ENCODE assay signal across 11 cellular contexts in the genomic region with DNA sequence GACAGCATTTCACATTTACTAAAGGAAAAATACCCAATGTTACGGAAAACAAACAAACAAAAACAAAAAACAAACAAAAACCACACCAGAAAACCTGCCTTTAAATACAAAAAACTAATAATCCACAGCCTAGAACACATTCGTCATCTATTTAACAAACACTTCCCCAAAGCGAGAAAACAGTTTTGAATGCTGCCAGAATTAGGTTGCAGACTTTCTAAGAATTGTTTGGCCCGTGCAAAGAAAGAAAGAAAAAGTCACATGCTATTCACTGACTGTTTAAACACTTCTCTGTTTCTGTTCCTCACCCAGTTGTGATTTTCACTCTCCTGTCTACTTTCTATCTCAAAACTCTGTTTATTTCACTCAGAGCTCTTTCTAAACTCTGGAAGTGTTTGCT. TPM values are rescaled to one million over a fixed set of nuclear protein-coding genes. Genes with fewer than 3 reads are reported as not detected.
A peak's percentile ranks its signal among the peaks of the same experiment; 100 is the strongest.
DNase-seq lines count a peak whose midpoint lies in the region; ATAC-seq lines count a peak whose summit lies in the region.
"Had no signal": no experiment of that assay in that cellular context is flagged by ENCODE, and none has a peak within 500 bp of the region (broad histone marks: within the 10 kb centered on the region; RNA-seq: fewer than 3 reads in every experiment).

No MANE protein-coding gene starts in this region.

- ATAC-seq in GM18867 (IDR thresholded peaks at IDR 0.05; ENCODE audit: unreplicated experiment) (peak; percentile 91), GM21717 (IDR thresholded peaks at IDR 0.05; ENCODE audit: unreplicated experiment) (peak; percentile 87), HG03460 (IDR thresholded peaks at IDR 0.05; ENCODE audit: unreplicated experiment) (peak; percentile 96)
- no peak for ATAC-seq in natural killer cell treated with Interleukin-12 subunit alpha and Interleukin-12 subunit beta and Interleukin-15 and Interleukin-18, amount 100 ng/mL, for 72 hours

- H3K4me3 ChIP-seq in CD8-positive, alpha-beta memory T cell (ENCODE audit: low read length): no peak overlapping the region
- H3K4me3 ChIP-seq: esophagus squamous epithelium had no signal

- H3K36me3 Mint-ChIP-seq in natural killer cell treated with Interleukin-12 subunit alpha and Interleukin-12 subunit beta and Interleukin-15 and Interleukin-18, amount 100 ng/mL, for 72 hours: no peaks in the 10 kb centered on the region
- H3K36me3 Mint-ChIP-seq in CD8-positive, alpha-beta memory T cell: no peaks in the 10 kb centered on the region
- H3K36me3 Mint-ChIP-seq: activated naive CD8-positive, alpha-beta T cell treated with anti-CD3 and anti-CD28 coated beads, Interleukin-2, amount 10 ng/mL, durations not matched to agents 7 days and 5 days had no signal

- no peak overlapping the region for H3K27ac Mint-ChIP-seq in natural killer cell treated with Interleukin-12 subunit alpha and Interleukin-12 subunit beta and Interleukin-15 and Interleukin-18, amount 100 ng/mL, for 72 hours
- peak overlapping the region in 2 of 8 donors; percentile 1 to 5 for H3K27ac Mint-ChIP-seq in CD8-positive, alpha-beta memory T cell
- H3K27ac Mint-ChIP-seq: activated naive CD8-positive, alpha-beta T cell treated with anti-CD3 and anti-CD28 coated beads, Interleukin-2, amount 10 ng/mL, durations not matched to agents 7 days and 5 days had no signal

- H3K4me1 Mint-ChIP-seq in natural killer cell treated with Interleukin-12 subunit alpha and Interleukin-12 subunit beta and Interleukin-15 and Interleukin-18, amount 100 ng/mL, for 72 hours (ENCODE audit: low read depth in 2 of 2): peaks cover 3 to 4% of the 10 kb centered on the region in 2 donors
- H3K4me1 Mint-ChIP-seq in CD8-positive, alpha-beta memory T cell: no peaks in the 10 kb centered on the region

- H3K36me3 ChIP-seq in CD8-positive, alpha-beta memory T cell (ENCODE audit: insufficient read depth, low read length): no peaks in the 10 kb centered on the region
- H3K36me3 ChIP-seq: esophagus squamous epithelium had no signal

- H3K4me1 ChIP-seq in CD8-positive, alpha-beta memory T cell (ENCODE audit: insufficient read depth, low read length): no peaks in the 10 kb centered on the region
- H3K4me1 ChIP-seq: esophagus squamous epithelium had no signal

- no peaks in the 10 kb centered on the region for H3K27me3 ChIP-seq in CD8-positive, alpha-beta memory T cell (ENCODE audit: insufficient read depth, low read length, poor library complexity, severe bottlenecking)
- H3K27me3 ChIP-seq: esophagus squamous epithelium had no signal

- no peaks in the 10 kb centered on the region for H3K9me3 ChIP-seq in CD8-positive, alpha-beta memory T cell (ENCODE audit: low read length)
- H3K9me3 ChIP-seq: esophagus squamous epithelium had no signal

- no peak overlapping the region for H3K27ac ChIP-seq in CD8-positive, alpha-beta memory T cell (ENCODE audit: low read depth, low read length)

- H3K27me3 Mint-ChIP-seq in natural killer cell treated with Interleukin-12 subunit alpha and Interleukin-12 subunit beta and Interleukin-15 and Interleukin-18, amount 100 ng/mL, for 72 hours: no peaks in the 10 kb centered on the region
- peaks cover 3 to 4% of the 10 kb centered on the region in 2 donors for H3K27me3 Mint-ChIP-seq in CD8-positive, alpha-beta memory T cell
- H3K27me3 Mint-ChIP-seq: activated naive CD8-positive, alpha-beta T cell treated with anti-CD3 and anti-CD28 coated beads, Interleukin-2, amount 10 ng/mL, durations not matched to agents 7 days and 5 days had no signal

- POLR2A ChIA-PET in CD8-positive, alpha-beta memory T cell (lab: Charles Lee): interaction anchor here (0.7 kb wide), 1 partner anchor 830 kb away, joined by 4 read pairs; no protein-coding TSS in a partner anchor

- H3K4me3 Mint-ChIP-seq in natural killer cell treated with Interleukin-12 subunit alpha and Interleukin-12 subunit beta and Interleukin-15 and Interleukin-18, amount 100 ng/mL, for 72 hours: no peak overlapping the region
- H3K4me3 Mint-ChIP-seq in CD8-positive, alpha-beta memory T cell: no peak overlapping the region
- H3K4me3 Mint-ChIP-seq: activated naive CD8-positive, alpha-beta T cell treated with anti-CD3 and anti-CD28 coated beads, Interleukin-2, amount 10 ng/mL, durations not matched to agents 7 days and 5 days had no signal

- CTCF ChIA-PET in CD8-positive, alpha-beta memory T cell (lab: Charles Lee): no interaction called here

- DNase-seq in midbrain (lab: John Stamatoyannopoulos, UW): peak; percentile 20
- DNase-seq in natural killer cell treated with Interleukin-12 subunit alpha and Interleukin-12 subunit beta and Interleukin-15 and Interleukin-18, amount 100 ng/mL, for 72 hours (ENCODE audit: low spot score): no peak
- DNase-seq in NCI-H524 treated with DMSO at 0.1 percent for 48 hours (lab: John Stamatoyannopoulos, UW): no peak
- no peak for DNase-seq in mucosa of gallbladder (ENCODE audit: low spot score)
- DNase-seq in CD8-positive, alpha-beta memory T cell: no peak
- DNase-seq: activated naive CD8-positive, alpha-beta T cell treated with anti-CD3 and anti-CD28 coated beads, Interleukin-2, amount 10 ng/mL, durations not matched to agents 7 days and 5 days; esophagus squamous epithelium; NCI-H1048 had no signal

- H3K9me3 Mint-ChIP-seq in natural killer cell treated with Interleukin-12 subunit alpha and Interleukin-12 subunit beta and Interleukin-15 and Interleukin-18, amount 100 ng/mL, for 72 hours: no peaks in the 10 kb centered on the region
- no peaks in the 10 kb centered on the region for H3K9me3 Mint-ChIP-seq in CD8-positive, alpha-beta memory T cell
- H3K9me3 Mint-ChIP-seq: activated naive CD8-positive, alpha-beta T cell treated with anti-CD3 and anti-CD28 coated beads, Interleukin-2, amount 10 ng/mL, durations not matched to agents 7 days and 5 days had no signal

RNA-seq across cellular contexts. Expression of a gene that starts 52.5 kb away (rescaled TPM):
- total RNA-seq in natural killer cell treated with Interleukin-12 subunit alpha and Interleukin-12 subunit beta and Interleukin-15 and Interleukin-18, amount 100 ng/mL, for 72 hours: under 1 TPM; 0.10 to 0.11 TPM
- total RNA-seq in mucosa of gallbladder: 13.2 TPM
- under 1 TPM; 0.09 to 0.15 TPM for total RNA-seq in CD8-positive, alpha-beta memory T cell
- 0.91 TPM for polyA plus RNA-seq in CD8-positive, alpha-beta memory T cell

Comparison
In these comparisons a context has a peak if more than half of its experiments do, and no peak if none do; other contexts are left out.
1. ATAC-seq: peak in GM18867 (single experiment), GM21717 (single experiment) and HG03460 (single experiment); none in natural killer cell treated with Interleukin-12 subunit alpha and Interleukin-12 subunit beta and Interleukin-15 and Interleukin-18, amount 100 ng/mL, for 72 hours (0 of 2).
2. RNA of a gene that starts 52.5 kb away (total RNA-seq): 13.2 TPM in mucosa of gallbladder (single experiment); 0.09 to 0.15 TPM in CD8-positive, alpha-beta memory T cell and 0.10 to 0.11 TPM in natural killer cell treated with Interleukin-12 subunit alpha and Interleukin-12 subunit beta and Interleukin-15 and Interleukin-18, amount 100 ng/mL, for 72 hours; every median in the first group is over 10 times any median in the second.